21 cellular contexts compared by ENCODE assay signal in the genomic region with DNA sequence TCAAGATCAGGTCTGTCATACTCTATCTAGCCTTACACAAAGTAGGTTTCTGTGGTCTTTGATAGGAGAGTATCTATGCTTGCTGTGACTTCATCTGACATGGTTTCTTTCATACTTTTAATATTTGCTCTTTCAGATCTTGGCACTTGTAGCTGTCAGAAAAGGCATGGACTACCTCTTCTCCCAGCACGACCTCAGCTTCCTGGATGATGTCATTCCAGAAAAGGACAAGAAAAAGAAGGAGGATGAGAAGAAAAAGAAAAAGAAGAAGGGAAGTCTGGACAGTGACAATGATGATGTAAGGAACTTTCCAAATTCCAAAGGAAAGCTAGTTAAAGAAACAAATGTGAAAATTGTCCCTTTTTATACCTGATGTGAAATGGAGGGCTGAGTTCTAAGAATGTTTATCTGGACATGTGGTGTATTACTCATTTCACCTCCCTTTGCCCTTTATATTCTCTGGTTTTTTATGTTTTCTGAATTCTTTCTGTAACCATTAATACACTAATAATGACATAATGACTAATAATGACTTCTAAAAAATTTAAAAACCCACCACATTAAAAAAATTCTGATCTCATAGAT.
A peak's percentile ranks its signal among the peaks of the same experiment; 100 is the strongest.
DNase-seq lines count a peak whose midpoint lies in the region; ATAC-seq, FAIRE-seq and TF ChIP-seq lines count a peak whose summit lies in the region.
"Had no signal": no experiment of that assay in that cellular context is flagged by ENCODE, and none has a peak within 500 bp of the region (broad histone marks: within the 10 kb centered on the region; RNA-seq: fewer than 3 reads in every experiment).

No MANE protein-coding gene starts in this region.

- no peak overlapping the region for H3K4me3 Mint-ChIP-seq in activated naive CD8-positive, alpha-beta T cell treated with anti-CD3 and anti-CD28 coated beads, Interleukin-2, amount 50 U/mL, for 24 hours
- H3K4me3 Mint-ChIP-seq: brain; stimulated activated naive B cell treated with anti-CD40 and anti-IgM and Interleukin-4, amounts not matched to agents 10 μg/mL and 1 μg/mL and 100 μg/mL, for 72 hours had no signal

- no peaks in the 10 kb centered on the region for H3K4me1 Mint-ChIP-seq in activated naive CD8-positive, alpha-beta T cell treated with anti-CD3 and anti-CD28 coated beads, Interleukin-2, amount 50 U/mL, for 24 hours
- H3K4me1 Mint-ChIP-seq: brain; stimulated activated naive B cell treated with anti-CD40 and anti-IgM and Interleukin-4, amounts not matched to agents 10 μg/mL and 1 μg/mL and 100 μg/mL, for 72 hours had no signal

- TF ChIP-seq CTCF in epithelial cell of proximal tubule (conservative IDR thresholded peaks at IDR 0.05; ENCODE audit: low read depth, low read length): no peak

- H3K9me3 Mint-ChIP-seq in activated naive CD8-positive, alpha-beta T cell treated with anti-CD3 and anti-CD28 coated beads, Interleukin-2, amount 50 U/mL, for 24 hours: no peaks in the 10 kb centered on the region
- H3K9me3 Mint-ChIP-seq: brain; stimulated activated naive B cell treated with anti-CD40 and anti-IgM and Interleukin-4, amounts not matched to agents 10 μg/mL and 1 μg/mL and 100 μg/mL, for 72 hours had no signal

- no peak for ATAC-seq in activated naive CD8-positive, alpha-beta T cell treated with anti-CD3 and anti-CD28 coated beads, Interleukin-2, amount 50 U/mL, for 24 hours
- no peak for ATAC-seq in GM19467 (IDR thresholded peaks at IDR 0.05; ENCODE audit: unreplicated experiment)
- ATAC-seq: gastrocnemius medialis; stimulated activated naive B cell treated with anti-CD40 and anti-IgM and Interleukin-4, amounts not matched to agents 10 μg/mL and 1 μg/mL and 100 μg/mL, for 72 hours; upper lobe of right lung had no signal

- no peaks in the 10 kb centered on the region for H3K36me3 Mint-ChIP-seq in activated naive CD8-positive, alpha-beta T cell treated with anti-CD3 and anti-CD28 coated beads, Interleukin-2, amount 50 U/mL, for 24 hours (ENCODE audit: low read depth)
- H3K36me3 Mint-ChIP-seq: stimulated activated naive B cell treated with anti-CD40 and anti-IgM and Interleukin-4, amounts not matched to agents 10 μg/mL and 1 μg/mL and 100 μg/mL, for 72 hours had no signal

- peaks cover 4% of the 10 kb centered on the region for H3K27me3 Mint-ChIP-seq in activated naive CD8-positive, alpha-beta T cell treated with anti-CD3 and anti-CD28 coated beads, Interleukin-2, amount 50 U/mL, for 24 hours
- H3K27me3 Mint-ChIP-seq: brain; stimulated activated naive B cell treated with anti-CD40 and anti-IgM and Interleukin-4, amounts not matched to agents 10 μg/mL and 1 μg/mL and 100 μg/mL, for 72 hours had no signal

- H3K4me3 ChIP-seq in epithelial cell of proximal tubule (ENCODE audit: low read depth, low read length): no peak overlapping the region
- H3K4me3 ChIP-seq: BLaER1, gastrocnemius medialis, Peyer's patch, upper lobe of right lung had no signal

- DNase-seq in GM03348 (ENCODE audit: low spot score): peak; percentile 10
- DNase-seq in RCC 7860 (ENCODE audit: low spot score): peak; percentile 61
- peak; percentile 15 for DNase-seq in epithelial cell of proximal tubule (ENCODE audit: low read depth)
- peak; percentile 42 for DNase-seq in renal cortical epithelial cell (ENCODE audit: low read depth)
- DNase-seq in SHP77 treated with DMSO at 0.1 percent for 48 hours (lab: John Stamatoyannopoulos, UW): no peak
- DNase-seq in activated naive CD8-positive, alpha-beta T cell treated with anti-CD3 and anti-CD28 coated beads, Interleukin-2, amount 50 U/mL, for 24 hours: no peak
- DNase-seq in NCI-H748 treated with DMSO at 0.1 percent for 48 hours (lab: John Stamatoyannopoulos, UW): no peak
- DNase-seq: activated CD8-positive, alpha-beta memory T cell treated with anti-CD3 and anti-CD28 coated beads for 24 hours; DMS153; gastrocnemius medialis; H7; mesendoderm; NCI-H1694; NCI-H510A treated with DMSO at 0.1 percent for 48 hours; Peyer's patch; stimulated activated naive B cell treated with anti-CD40 and anti-IgM and Interleukin-4, amounts not matched to agents 10 μg/mL and 1 μg/mL and 100 μg/mL, for 72 hours; upper lobe of right lung; WERI-Rb-1 had no signal

- no peak overlapping the region for H3K27ac Mint-ChIP-seq in activated naive CD8-positive, alpha-beta T cell treated with anti-CD3 and anti-CD28 coated beads, Interleukin-2, amount 50 U/mL, for 24 hours
- H3K27ac Mint-ChIP-seq: brain; stimulated activated naive B cell treated with anti-CD40 and anti-IgM and Interleukin-4, amounts not matched to agents 10 μg/mL and 1 μg/mL and 100 μg/mL, for 72 hours had no signal

- peak; percentile 72 for FAIRE-seq in RCC 7860 (lab: Jason Lieb, UNC)

Comparison
In these comparisons a context has a peak if more than half of its experiments do, and no peak if none do; other contexts are left out.
1. DNase-seq: peak in GM03348 (single experiment), RCC 7860 (single experiment), epithelial cell of proximal tubule (single experiment) and renal cortical epithelial cell (single experiment); none in SHP77 treated with DMSO at 0.1 percent for 48 hours (single experiment), activated naive CD8-positive, alpha-beta T cell treated with anti-CD3 and anti-CD28 coated beads, Interleukin-2, amount 50 U/mL, for 24 hours (single experiment) and NCI-H748 treated with DMSO at 0.1 percent for 48 hours (single experiment).